19 cellular contexts compared by ENCODE assay signal in genomic region chr2:96097951-96098823, GRCh38. TPM values are rescaled to one million over a fixed set of nuclear protein-coding genes. Genes with fewer than 3 reads are reported as not detected.
A peak's percentile ranks its signal among the peaks of the same experiment; 100 is the strongest.
DNase-seq lines count a peak whose midpoint lies in the region; ATAC-seq, FAIRE-seq and TF ChIP-seq lines count a peak whose summit lies in the region.
"Had no signal": no experiment of that assay in that cellular context is flagged by ENCODE, and none has a peak within 500 bp of the region (broad histone marks: within the 10 kb centered on the region; RNA-seq: fewer than 3 reads in every experiment).

No MANE protein-coding gene starts in this region.

- H3K27me3 ChIP-seq in HepG2 (ENCODE audit: control insufficient read depth in 1 of 2, insufficient read depth in 2 of 2, low read length in 2 of 2) (peaks cover under 1 to 24% of the 10 kb centered on the region in 2 experiments; a peak in 4 of 5 replicates), stomach (no peaks in the 10 kb centered on the region), upper lobe of right lung (no peaks in the 10 kb centered on the region)
- H3K27me3 ChIP-seq: right lobe of liver had no signal

- no peak overlapping the region for H3K27ac ChIP-seq in HepG2 (ENCODE audit: extremely low read length, insufficient read depth, low read length)
- peak overlapping the region in 2 of 5 donors; percentile 20 to 49 for H3K27ac ChIP-seq in stomach
- no peak overlapping the region for H3K27ac ChIP-seq in upper lobe of right lung

- TF ChIP-seq POLR2A in HepG2 (IDR thresholded peaks at IDR 0.05; ENCODE audit: insufficient read depth in 1 of 2, low read depth in 2 of 2, low read length in 2 of 2) (no peak), stomach (IDR thresholded peaks at IDR 0.05) (no peak)

- H3K4me3 ChIP-seq in HepG2 (replicated peaks in 1 of 3; ENCODE audit: insufficient read depth in 1 of 3, low read depth in 2 of 3, low read length in 3 of 3) (no peak overlapping the region), stomach (no peak overlapping the region), upper lobe of right lung (no peak overlapping the region)
- H3K4me3 ChIP-seq: right lobe of liver had no signal

- no peak overlapping the region for H2AFZ ChIP-seq in HepG2 (ENCODE audit: low read length)

- ATAC-seq in activated CD8-positive, alpha-beta memory T cell treated with anti-CD3 and anti-CD28 coated beads, Interleukin-2, amount 10 ng/mL, durations not matched to agents 7 days and 5 days, result no peak
- ATAC-seq in HepG2 (peak; percentile 47), upper lobe of right lung (no peak)
- no peak for ATAC-seq in activated naive CD4-positive, alpha-beta T cell treated with anti-CD3 and anti-CD28 coated beads, Interleukin-2, amount 50 U/mL, for 72 hours
- ATAC-seq: activated CD8-positive, alpha-beta T cell treated with anti-CD3 and anti-CD28 coated beads, Interleukin-2, amount 10 ng/mL, durations not matched to agents 7 days and 5 days had no signal

- no peaks in the 10 kb centered on the region for H3K36me3 ChIP-seq in HepG2 (replicated peaks in 1 of 2; ENCODE audit: control insufficient read depth in 1 of 2, insufficient read depth in 2 of 2, low read length in 2 of 2)
- no peaks in the 10 kb centered on the region for H3K36me3 ChIP-seq in stomach
- H3K36me3 ChIP-seq in upper lobe of right lung, result no peaks in the 10 kb centered on the region
- H3K36me3 ChIP-seq: right lobe of liver had no signal

- intact Hi-C loops in HepG2 (cut with micrococcal nuclease; ENCODE audit: unreplicated experiment) (no loop called here), stomach (cut with DNase I; ENCODE audit: low total_unique reads) (no loop called here), Calu3 (cut with micrococcal nuclease; ENCODE audit: unreplicated experiment) (no loop called here), upper lobe of right lung (cut with DNase I) (no loop called here)

- peaks cover 6% of the 10 kb centered on the region for H3K4me1 Mint-ChIP-seq in activated CD8-positive, alpha-beta memory T cell treated with anti-CD3 and anti-CD28 coated beads, Interleukin-2, amount 10 ng/mL, durations not matched to agents 7 days and 5 days
- H3K4me1 Mint-ChIP-seq in Calu3 (ENCODE audit: low read depth, unreplicated experiment), result no peaks in the 10 kb centered on the region
- H3K4me1 Mint-ChIP-seq: naive B cell had no signal

- 12% methylated on average over 5 of the region's 7 CpGs for WGBS in HepG2 (ENCODE audit: low lambda C conversion rate)
- WGBS in stomach, 5 donors, result 75 to 85% (median 81%) methylated on average over 7 of the region's 7 CpGs

- BruUV-seq in HepG2 (replicated peaks; lab: Mats Ljungman, UMichigan) (no TSS peak), Calu3 (replicated peaks; lab: Mats Ljungman, UMichigan) (no TSS peak)

- H3K36me3 Mint-ChIP-seq in activated CD8-positive, alpha-beta memory T cell treated with anti-CD3 and anti-CD28 coated beads, Interleukin-2, amount 10 ng/mL, durations not matched to agents 7 days and 5 days, result no peaks in the 10 kb centered on the region
- H3K36me3 Mint-ChIP-seq in Calu3 (ENCODE audit: insufficient read depth, unreplicated experiment), result no peaks in the 10 kb centered on the region
- no peaks in the 10 kb centered on the region for H3K36me3 Mint-ChIP-seq in activated naive CD4-positive, alpha-beta T cell treated with anti-CD3 and anti-CD28 coated beads, Interleukin-2, amount 50 U/mL, for 72 hours
- H3K36me3 Mint-ChIP-seq: naive B cell had no signal

- TF ChIP-seq EP300 in HepG2 (IDR thresholded peaks at IDR 0.05; ENCODE audit: low read depth in 2 of 2, low read length in 2 of 2), result no peak
- TF ChIP-seq EP300 in HepG2 (CRISPR knock-in tag; IDR thresholded peaks at IDR 0.05; ENCODE audit: borderline replicate concordance), result no peak
- TF ChIP-seq EP300 in stomach (IDR thresholded peaks at IDR 0.05), result no peak

- peaks cover 12% of the 10 kb centered on the region for H3K27me3 Mint-ChIP-seq in activated CD8-positive, alpha-beta memory T cell treated with anti-CD3 and anti-CD28 coated beads, Interleukin-2, amount 10 ng/mL, durations not matched to agents 7 days and 5 days
- H3K27me3 Mint-ChIP-seq in Calu3 (ENCODE audit: unreplicated experiment), result peaks cover 19% of the 10 kb centered on the region

- no peak overlapping the region for H3K9ac ChIP-seq in HepG2 (ENCODE audit: insufficient read depth, low read depth, low read length)

- H3K4me1 ChIP-seq in HepG2 (ENCODE audit: insufficient read depth, low read length), result no peaks in the 10 kb centered on the region
- peaks cover 0 to 8% (median 0%) of the 10 kb centered on the region in 4 donors for H3K4me1 ChIP-seq in stomach
- no peaks in the 10 kb centered on the region for H3K4me1 ChIP-seq in upper lobe of right lung
- H3K4me1 ChIP-seq: right lobe of liver had no signal

- no peaks in the 10 kb centered on the region for H3K9me3 ChIP-seq in HepG2 (ENCODE audit: low read length)
- H3K9me3 ChIP-seq in stomach, result no peaks in the 10 kb centered on the region
- H3K9me3 ChIP-seq in upper lobe of right lung, result no peaks in the 10 kb centered on the region
- H3K9me3 ChIP-seq: right lobe of liver had no signal

- no peak overlapping the region for H3K4me3 Mint-ChIP-seq in activated CD8-positive, alpha-beta memory T cell treated with anti-CD3 and anti-CD28 coated beads, Interleukin-2, amount 10 ng/mL, durations not matched to agents 7 days and 5 days
- H3K4me3 Mint-ChIP-seq in Calu3 (ENCODE audit: low read depth, unreplicated experiment), result no peak overlapping the region
- H3K4me3 Mint-ChIP-seq: activated CD8-positive, alpha-beta T cell treated with anti-CD3 and anti-CD28 coated beads, Interleukin-2, amount 10 ng/mL, durations not matched to agents 7 days and 5 days; naive B cell had no signal

- CTCF ChIA-PET in activated CD8-positive, alpha-beta memory T cell treated with anti-CD3 and anti-CD28 coated beads, Interleukin-2, amount 10 ng/mL, durations not matched to agents 7 days and 5 days (lab: Charles Lee), result interaction anchor here (0.7 to 0.9 kb wide), 2 partner anchors 19 to 76 kb away, joined by 3 read pairs; no protein-coding TSS in a partner anchor
- CTCF ChIA-PET in HepG2 (lab: Yijun Ruan, JAX; ENCODE audit: low intra/inter-chr PET ratio, low total read pairs), result no interaction called here
- CTCF ChIA-PET in Calu3 (lab: Charles Lee), result interaction anchor here (0.6 to 0.7 kb wide), 2 partner anchors 16 to 109 kb away, joined by 3 read pairs; no protein-coding TSS in a partner anchor

- H3K4me2 ChIP-seq in HepG2 (ENCODE audit: low read depth, low read length), result no peak overlapping the region

- TF ChIP-seq CTCF in HepG2 (CRISPR knock-in tag; IDR thresholded peaks at IDR 0.05) (0 out of 2 replicates have a peak, but pooled peaks have one; percentile 19), stomach (IDR thresholded peaks at IDR 0.05) (no peak), Calu3 (IDR thresholded peaks at IDR 0.05; ENCODE audit: unreplicated experiment) (no peak), upper lobe of right lung (IDR thresholded peaks at IDR 0.05) (no peak)

- no peaks in the 10 kb centered on the region for H4K20me1 ChIP-seq in HepG2 (ENCODE audit: insufficient read depth, low read length)

- TF ChIP-seq RAD21 in HepG2 (CRISPR knock-in tag; IDR thresholded peaks at IDR 0.05), result no peak

- DNase-seq in activated CD8-positive, alpha-beta memory T cell treated with anti-CD3 and anti-CD28 coated beads, Interleukin-2, amount 10 ng/mL, durations not matched to agents 7 days and 5 days, result peak; percentile 25
- no peak for DNase-seq in activated CD8-positive, alpha-beta memory T cell treated with anti-CD3 and anti-CD28 coated beads, Interleukin-2, amount 50 U/mL, for 4 hours
- DNase-seq in effector CD4-positive, alpha-beta T cell, result peak; percentile 1
- no peak for DNase-seq in HepG2 (ENCODE audit: low spot score)
- peak; percentile 18 for DNase-seq in stomach
- DNase-seq in Calu3, result no peak
- DNase-seq in activated naive CD4-positive, alpha-beta T cell treated with anti-CD3 and anti-CD28 coated beads, Interleukin-2, amount 50 U/mL, for 72 hours (ENCODE audit: low spot score in 2 of 2), result no peak
- DNase-seq in upper lobe of right lung, result no peak
- DNase-seq: activated CD8-positive, alpha-beta T cell treated with anti-CD3 and anti-CD28 coated beads, Interleukin-2, amount 10 ng/mL, durations not matched to agents 7 days and 5 days; activated naive CD4-positive, alpha-beta T cell treated with anti-CD3 and anti-CD28 coated beads, Interleukin-2, amount 50 U/mL, for 16 hours; central memory CD4-positive, alpha-beta T cell; naive B cell; NCI-H1092; NK-92 treated with Interleukin-12 subunit alpha and Interleukin-12 subunit beta, amount 100 ng/mL, for 24 hours; stimulated activated naive CD4-positive, alpha-beta T cell treated with Interleukin-2 at 50 U/mL for 16 hours had no signal

- no peak overlapping the region for H3K27ac Mint-ChIP-seq in activated CD8-positive, alpha-beta memory T cell treated with anti-CD3 and anti-CD28 coated beads, Interleukin-2, amount 10 ng/mL, durations not matched to agents 7 days and 5 days
- H3K27ac Mint-ChIP-seq in Calu3 (ENCODE audit: unreplicated experiment), result no peak overlapping the region
- no peak overlapping the region for H3K27ac Mint-ChIP-seq in activated naive CD4-positive, alpha-beta T cell treated with anti-CD3 and anti-CD28 coated beads, Interleukin-2, amount 50 U/mL, for 72 hours
- H3K27ac Mint-ChIP-seq: activated CD8-positive, alpha-beta T cell treated with anti-CD3 and anti-CD28 coated beads, Interleukin-2, amount 10 ng/mL, durations not matched to agents 7 days and 5 days had no signal

- no peak for FAIRE-seq in HepG2 (lab: Jason Lieb, UNC)
- FAIRE-seq: endothelial cell of umbilical vein had no signal

- POLR2A ChIA-PET in HepG2 (lab: Yijun Ruan, JAX), result no interaction called here

- H3K79me2 ChIP-seq in HepG2 (ENCODE audit: insufficient read depth, low read length), result no peaks in the 10 kb centered on the region

- no peaks in the 10 kb centered on the region for H3K9me3 Mint-ChIP-seq in activated CD8-positive, alpha-beta memory T cell treated with anti-CD3 and anti-CD28 coated beads, Interleukin-2, amount 10 ng/mL, durations not matched to agents 7 days and 5 days (ENCODE audit: low read depth)
- no peaks in the 10 kb centered on the region for H3K9me3 Mint-ChIP-seq in Calu3 (ENCODE audit: low read depth, unreplicated experiment)
- no peaks in the 10 kb centered on the region for H3K9me3 Mint-ChIP-seq in activated naive CD4-positive, alpha-beta T cell treated with anti-CD3 and anti-CD28 coated beads, Interleukin-2, amount 50 U/mL, for 72 hours
- H3K9me3 Mint-ChIP-seq: naive B cell had no signal

- in situ Hi-C loops in HepG2 (cut with HindIII; ENCODE audit: extremely low pct_ligation_motif_present, low pct_unique_long_range_greater_than_20kb), result no loop called here

RNA-seq across cellular contexts. Expression of gene ADRA2B, which starts 18.2 kb away (rescaled TPM):
- total RNA-seq in activated CD8-positive, alpha-beta memory T cell treated with anti-CD3 and anti-CD28 coated beads, Interleukin-2, amount 10 ng/mL, durations not matched to agents 7 days and 5 days, result under 1 TPM; 0.09 to 0.15 TPM
- total RNA-seq in HepG2 (2016; rRNA removed; fragmentation: Illumina TruSeq; extraction: Trizol) (not detected in 2 replicates), stomach (1 to 10 TPM in 2 of 5 donors, under 1 TPM in 1, not detected in 2; 0.43 to 2.9 (median 2.0) TPM), Calu3 (2022) (0.22 TPM in 1 of 2 replicates, not detected in the other), upper lobe of right lung (0.14 TPM)
- total RNA-seq in HepG2 (2016; cell fraction: cytosol; rRNA removed; fragmentation: Illumina TruSeq; extraction: Trizol; ENCODE audit: low read depth), result not detected in 2 replicates
- total RNA-seq in HepG2 (2016; cell fraction: insoluble cytoplasmic fraction; rRNA removed; fragmentation: Illumina TruSeq; extraction: Trizol), result not detected in 2 replicates
- not detected in 2 replicates for total RNA-seq in HepG2 (2016; cell fraction: membrane; rRNA removed; fragmentation: Illumina TruSeq; extraction: Trizol)
- not detected in 2 replicates for total RNA-seq in HepG2 (2016; cell fraction: nucleus; rRNA removed; fragmentation: Illumina TruSeq; extraction: Trizol)
- polyA plus RNA-seq in HepG2 (2011; rRNA removed) (not detected in 2 replicates), stomach (under 1 TPM; 0.15 to 0.45 (median 0.19) TPM)
- not detected in 2 replicates for polyA plus RNA-seq in HepG2 (2011; cell fraction: cytosol; rRNA removed)
- polyA plus RNA-seq in HepG2 (2011; cell fraction: nucleus; rRNA removed), result 0.10 TPM in 1 of 2 replicates, not detected in the other
- polyA plus RNA-seq in HepG2 (2012), result not detected in 2 replicates
- not detected in 2 replicates for polyA plus RNA-seq in HepG2 (2016; cell fraction: cytosol; fragmentation: Illumina TruSeq; extraction: Trizol; ENCODE audit: low read depth)
- polyA plus RNA-seq in HepG2 (2016; cell fraction: insoluble cytoplasmic fraction; fragmentation: Illumina TruSeq; extraction: Trizol; ENCODE audit: low read depth), result not detected in 2 replicates
- not detected in 2 replicates for polyA plus RNA-seq in HepG2 (2016; cell fraction: membrane; fragmentation: Illumina TruSeq; extraction: Trizol; ENCODE audit: low read depth)
- not detected in 2 replicates for polyA plus RNA-seq in HepG2 (2016; cell fraction: nucleus; fragmentation: Illumina TruSeq; extraction: Trizol; ENCODE audit: insufficient read depth, low read depth)
- polyA minus RNA-seq in HepG2 (2011; rRNA and poly(A)+ RNA removed; ENCODE audit: low replicate concordance), result 0.07 TPM in 1 of 2 replicates, not detected in the other
- polyA minus RNA-seq in HepG2 (2011; cell fraction: cytosol; rRNA and poly(A)+ RNA removed), result not detected in 2 replicates
- polyA minus RNA-seq in HepG2 (2011; cell fraction: nucleus; rRNA and poly(A)+ RNA removed), result not detected in 2 replicates
- under 1 TPM; 0.47 to 0.61 TPM for total RNA-seq in activated naive CD4-positive, alpha-beta T cell treated with anti-CD3 and anti-CD28 coated beads, Interleukin-2, amount 50 U/mL, for 72 hours
- total RNA-seq: A673, endothelial cell of umbilical vein, G401 had no signal
- polyA plus RNA-seq: endothelial cell of umbilical vein had no signal

RNA-seq across cellular contexts. Expression of gene ASTL, which starts 40.1 kb away (rescaled TPM):
- 1 to 10 TPM; 1.9 to 6.4 TPM for total RNA-seq in activated CD8-positive, alpha-beta memory T cell treated with anti-CD3 and anti-CD28 coated beads, Interleukin-2, amount 10 ng/mL, durations not matched to agents 7 days and 5 days
- total RNA-seq in HepG2 (2016; rRNA removed; fragmentation: Illumina TruSeq; extraction: Trizol) (not detected in 2 replicates), stomach (not detected), Calu3 (2022) (not detected in 2 replicates), upper lobe of right lung (not detected)
- not detected in 2 replicates for total RNA-seq in HepG2 (2016; cell fraction: cytosol; rRNA removed; fragmentation: Illumina TruSeq; extraction: Trizol; ENCODE audit: low read depth)
- not detected in 2 replicates for total RNA-seq in HepG2 (2016; cell fraction: insoluble cytoplasmic fraction; rRNA removed; fragmentation: Illumina TruSeq; extraction: Trizol)
- total RNA-seq in HepG2 (2016; cell fraction: membrane; rRNA removed; fragmentation: Illumina TruSeq; extraction: Trizol), result not detected in 2 replicates
- not detected in 2 replicates for total RNA-seq in HepG2 (2016; cell fraction: nucleus; rRNA removed; fragmentation: Illumina TruSeq; extraction: Trizol)
- polyA plus RNA-seq in HepG2 (2011; rRNA removed) (not detected in 2 replicates), stomach (under 1 TPM in 1 of 3 donors, not detected in 2; 0.08 TPM)
- not detected in 2 replicates for polyA plus RNA-seq in HepG2 (2011; cell fraction: cytosol; rRNA removed)
- not detected in 2 replicates for polyA plus RNA-seq in HepG2 (2011; cell fraction: nucleus; rRNA removed)
- polyA plus RNA-seq in HepG2 (2012), result not detected in 2 replicates
- not detected in 2 replicates for polyA plus RNA-seq in HepG2 (2016; cell fraction: cytosol; fragmentation: Illumina TruSeq; extraction: Trizol; ENCODE audit: low read depth)
- not detected in 2 replicates for polyA plus RNA-seq in HepG2 (2016; cell fraction: insoluble cytoplasmic fraction; fragmentation: Illumina TruSeq; extraction: Trizol; ENCODE audit: low read depth)
- polyA plus RNA-seq in HepG2 (2016; cell fraction: membrane; fragmentation: Illumina TruSeq; extraction: Trizol; ENCODE audit: low read depth), result not detected in 2 replicates
- not detected in 2 replicates for polyA plus RNA-seq in HepG2 (2016; cell fraction: nucleus; fragmentation: Illumina TruSeq; extraction: Trizol; ENCODE audit: insufficient read depth, low read depth)
- 1.6 TPM in 1 of 2 replicates, not detected in the other for polyA minus RNA-seq in HepG2 (2011; rRNA and poly(A)+ RNA removed; ENCODE audit: low replicate concordance)
- polyA minus RNA-seq in HepG2 (2011; cell fraction: cytosol; rRNA and poly(A)+ RNA removed), result not detected in 2 replicates
- polyA minus RNA-seq in HepG2 (2011; cell fraction: nucleus; rRNA and poly(A)+ RNA removed), result not detected in 2 replicates
- total RNA-seq in activated naive CD4-positive, alpha-beta T cell treated with anti-CD3 and anti-CD28 coated beads, Interleukin-2, amount 50 U/mL, for 72 hours, result 1 to 10 TPM in 1 of 2 donors, under 1 TPM in 1; 0.82 to 3.4 TPM
- total RNA-seq: A673, endothelial cell of umbilical vein, right lobe of liver had no signal
- polyA plus RNA-seq: endothelial cell of umbilical vein had no signal

RNA-seq across cellular contexts. Expression of gene DUSP2, which starts 47.1 kb away (rescaled TPM):
- total RNA-seq in activated CD8-positive, alpha-beta memory T cell treated with anti-CD3 and anti-CD28 coated beads, Interleukin-2, amount 10 ng/mL, durations not matched to agents 7 days and 5 days, result 10 to 100 TPM; 32.0 to 53.6 TPM
- total RNA-seq in HepG2 (2016; rRNA removed; fragmentation: Illumina TruSeq; extraction: Trizol) (not detected in 2 replicates), stomach (1 to 10 TPM; 4.0 to 9.4 (median 8.1) TPM), Calu3 (2022) (4.1 and 5.9 TPM in 2 replicates), upper lobe of right lung (4.4 TPM)
- total RNA-seq in HepG2 (2016; cell fraction: cytosol; rRNA removed; fragmentation: Illumina TruSeq; extraction: Trizol; ENCODE audit: low read depth), result not detected in 2 replicates
- total RNA-seq in HepG2 (2016; cell fraction: insoluble cytoplasmic fraction; rRNA removed; fragmentation: Illumina TruSeq; extraction: Trizol), result not detected in 2 replicates
- not detected in 2 replicates for total RNA-seq in HepG2 (2016; cell fraction: membrane; rRNA removed; fragmentation: Illumina TruSeq; extraction: Trizol)
- not detected in 2 replicates for total RNA-seq in HepG2 (2016; cell fraction: nucleus; rRNA removed; fragmentation: Illumina TruSeq; extraction: Trizol)
- polyA plus RNA-seq in HepG2 (2011; rRNA removed) (not detected in 2 replicates), stomach (1 to 10 TPM; 3.6 to 6.1 (median 4.7) TPM)
- 0.04 TPM in 1 of 2 replicates, not detected in the other for polyA plus RNA-seq in HepG2 (2011; cell fraction: cytosol; rRNA removed)
- polyA plus RNA-seq in HepG2 (2011; cell fraction: nucleus; rRNA removed), result 0.12 and 0.18 TPM in 2 replicates
- not detected in 2 replicates for polyA plus RNA-seq in HepG2 (2012)
- polyA plus RNA-seq in HepG2 (2016; cell fraction: cytosol; fragmentation: Illumina TruSeq; extraction: Trizol; ENCODE audit: low read depth), result not detected in 2 replicates
- polyA plus RNA-seq in HepG2 (2016; cell fraction: insoluble cytoplasmic fraction; fragmentation: Illumina TruSeq; extraction: Trizol; ENCODE audit: low read depth), result not detected in 2 replicates
- not detected in 2 replicates for polyA plus RNA-seq in HepG2 (2016; cell fraction: membrane; fragmentation: Illumina TruSeq; extraction: Trizol; ENCODE audit: low read depth)
- polyA plus RNA-seq in HepG2 (2016; cell fraction: nucleus; fragmentation: Illumina TruSeq; extraction: Trizol; ENCODE audit: insufficient read depth, low read depth), result not detected in 2 replicates
- polyA minus RNA-seq in HepG2 (2011; rRNA and poly(A)+ RNA removed; ENCODE audit: low replicate concordance), result 103 TPM in 1 of 2 replicates, not detected in the other
- polyA minus RNA-seq in HepG2 (2011; cell fraction: cytosol; rRNA and poly(A)+ RNA removed), result 0.69 and 1.3 TPM in 2 replicates
- 0.25 and 0.52 TPM in 2 replicates for polyA minus RNA-seq in HepG2 (2011; cell fraction: nucleus; rRNA and poly(A)+ RNA removed)
- total RNA-seq in activated naive CD4-positive, alpha-beta T cell treated with anti-CD3 and anti-CD28 coated beads, Interleukin-2, amount 50 U/mL, for 72 hours, result 100 to 1,000 TPM; 202 to 218 TPM

Comparison
In these comparisons a context has a peak if more than half of its experiments do, and no peak if none do; other contexts are left out.
1. DNase-seq: peak in activated CD8-positive, alpha-beta memory T cell treated with anti-CD3 and anti-CD28 coated beads, Interleukin-2, amount 10 ng/mL, durations not matched to agents 7 days and 5 days (single experiment), effector CD4-positive, alpha-beta T cell (single experiment) and stomach (single experiment); none in activated CD8-positive, alpha-beta memory T cell treated with anti-CD3 and anti-CD28 coated beads, Interleukin-2, amount 50 U/mL, for 4 hours (single experiment), HepG2 (single experiment), Calu3 (single experiment), activated naive CD4-positive, alpha-beta T cell treated with anti-CD3 and anti-CD28 coated beads, Interleukin-2, amount 50 U/mL, for 72 hours (0 of 2) and upper lobe of right lung (single experiment).